Comparison of ENCODE assay signal across 8 cellular contexts in the genomic region with DNA sequence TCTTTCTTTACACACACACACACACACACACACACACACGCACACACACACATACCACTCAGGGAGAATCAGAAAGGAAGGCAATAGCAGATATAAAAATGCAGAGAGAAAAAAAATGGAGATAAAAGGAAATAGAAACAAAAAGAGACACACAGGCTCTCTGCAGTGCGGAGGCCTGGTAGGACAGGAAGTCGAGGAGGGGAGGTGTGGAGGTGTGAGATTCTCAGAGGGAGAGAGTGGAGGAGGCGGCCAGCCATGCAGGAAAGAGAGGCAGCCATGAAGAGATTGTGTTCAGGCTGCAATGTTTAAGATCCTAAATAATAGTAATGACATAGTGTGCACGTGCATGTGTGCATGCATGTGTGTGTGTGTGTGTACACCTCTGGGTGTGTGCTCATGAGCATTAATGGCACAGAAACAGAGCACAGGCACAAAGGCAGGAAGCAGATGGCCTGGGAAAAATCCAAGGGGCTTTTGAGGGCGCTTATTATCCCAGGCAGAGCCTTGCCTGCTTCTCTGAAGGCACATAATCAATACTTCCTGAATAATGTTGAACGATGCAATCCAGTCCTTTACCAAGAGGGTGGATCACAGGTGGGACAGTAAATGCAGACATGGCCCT.
DNase-seq lines count a peak whose midpoint lies in the region; ATAC-seq and TF ChIP-seq lines count a peak whose summit lies in the region.

No MANE protein-coding gene starts in this region.

- H2AK5ac ChIP-seq in mesendoderm (ENCODE audit: low read length), result peak overlapping the region; percentile 28

- H3K27ac ChIP-seq in CD8-positive, alpha-beta T cell (ENCODE audit: low read depth, low read length), result no peak overlapping the region
- H3K27ac ChIP-seq in mesendoderm (ENCODE audit: low read depth, low read length), result peak overlapping the region; percentile 45
- H3K27ac ChIP-seq in RWPE1, result no peak overlapping the region

- H3K79me1 ChIP-seq in mesendoderm (ENCODE audit: low read length), result no peaks in the 10 kb centered on the region

- H3K27me3 ChIP-seq in CD8-positive, alpha-beta T cell (ENCODE audit: insufficient read depth, low read length), result no peaks in the 10 kb centered on the region
- H3K27me3 ChIP-seq in mesendoderm (ENCODE audit: insufficient read depth, low read length, poor library complexity), result no peaks in the 10 kb centered on the region

- no CpG with 5 or more reads among the region's 7 CpGs for WGBS in mesendoderm (ENCODE audit: extremely low coverage, insufficient coverage, low lambda C conversion rate)

- intact Hi-C loops in CD8-positive, alpha-beta T cell (cut with DNase I, micrococcal nuclease), result no loop called here
- intact Hi-C loops in activated T-helper 1 cell treated with anti-CD3 and anti-CD28 coated beads, Interleukin-12 subunit alpha, Interleukin-12 subunit beta, Interleukin-2, Interleukin-4 antibody, amounts not matched to agents 30 ng/mL and 10 ng/mL and 1 ng/mL, durations not matched to agents 14 hours and 24 hours and 36 hours (cut with micrococcal nuclease), result no loop called here

- peak overlapping the region; percentile 56 for H3K4me3 Mint-ChIP-seq in CD8-positive, alpha-beta T cell
- peak overlapping the region; percentile 16 for H3K4me3 Mint-ChIP-seq in activated T-helper 1 cell treated with anti-CD3 and anti-CD28 coated beads, Interleukin-12 subunit alpha, Interleukin-12 subunit beta, Interleukin-2, Interleukin-4 antibody, amounts not matched to agents 30 ng/mL and 10 ng/mL and 1 ng/mL, durations not matched to agents 14 hours and 24 hours and 36 hours

- DNase-seq in CD8-positive, alpha-beta T cell, result peak in 5 of 7 experiments; percentile 8 to 61 (median 30)
- peak; percentile 49 for DNase-seq in activated T-helper 1 cell treated with anti-CD3 and anti-CD28 coated beads, Interleukin-12 subunit alpha, Interleukin-12 subunit beta, Interleukin-2, Interleukin-4 antibody, amounts not matched to agents 30 ng/mL and 10 ng/mL and 1 ng/mL, durations not matched to agents 14 hours and 24 hours and 36 hours (ENCODE audit: low spot score)
- peak; percentile 89 for DNase-seq in mesendoderm
- no peak for DNase-seq in RWPE1 (ENCODE audit: low spot score)
- DNase-seq in pons (ENCODE audit: low spot score), result no peak

- ATAC-seq in CD8-positive, alpha-beta T cell, result peak; percentile 70
- ATAC-seq in GM21390 (IDR thresholded peaks at IDR 0.05; ENCODE audit: unreplicated experiment) (peak; percentile 82), HG02840 (IDR thresholded peaks at IDR 0.05; ENCODE audit: low FRiP score, unreplicated experiment) (no peak), GM18909 (IDR thresholded peaks at IDR 0.05; ENCODE audit: poor library complexity, unreplicated experiment) (no peak)

- peak overlapping the region; percentile 42 for H4K5ac ChIP-seq in mesendoderm (ENCODE audit: low read length)

- H4K8ac ChIP-seq in mesendoderm (ENCODE audit: low read depth, low read length), result no peak overlapping the region

- no peak overlapping the region for H3K23ac ChIP-seq in mesendoderm (ENCODE audit: low read length)

- peak overlapping the region; percentile 78 for H2BK120ac ChIP-seq in mesendoderm (ENCODE audit: low read depth, low read length)

- H3K9ac ChIP-seq in mesendoderm (ENCODE audit: low read length), result no peak overlapping the region

- H3K4me2 ChIP-seq in mesendoderm (ENCODE audit: low read length), result no peak overlapping the region

- no peaks in the 10 kb centered on the region for H3K27me3 Mint-ChIP-seq in CD8-positive, alpha-beta T cell (ENCODE audit: low read depth)
- peaks cover 11% of the 10 kb centered on the region for H3K27me3 Mint-ChIP-seq in activated T-helper 1 cell treated with anti-CD3 and anti-CD28 coated beads, Interleukin-12 subunit alpha, Interleukin-12 subunit beta, Interleukin-2, Interleukin-4 antibody, amounts not matched to agents 30 ng/mL and 10 ng/mL and 1 ng/mL, durations not matched to agents 14 hours and 24 hours and 36 hours (ENCODE audit: insufficient read depth)

- peak overlapping the region; percentile 97 for H3K4ac ChIP-seq in mesendoderm (ENCODE audit: low read depth, low read length)

- H3K56ac ChIP-seq in mesendoderm (ENCODE audit: low read length), result peak overlapping the region; percentile 72

- H3K36me3 Mint-ChIP-seq in CD8-positive, alpha-beta T cell, result no peaks in the 10 kb centered on the region
- peaks cover 5% of the 10 kb centered on the region for H3K36me3 Mint-ChIP-seq in activated T-helper 1 cell treated with anti-CD3 and anti-CD28 coated beads, Interleukin-12 subunit alpha, Interleukin-12 subunit beta, Interleukin-2, Interleukin-4 antibody, amounts not matched to agents 30 ng/mL and 10 ng/mL and 1 ng/mL, durations not matched to agents 14 hours and 24 hours and 36 hours (ENCODE audit: low read depth)

- no peak overlapping the region for H3K4me3 ChIP-seq in CD8-positive, alpha-beta T cell (ENCODE audit: low read depth, low read length)
- H3K4me3 ChIP-seq in mesendoderm (ENCODE audit: low read length), result no peak overlapping the region

- peak overlapping the region; percentile 84 for H3K27ac Mint-ChIP-seq in CD8-positive, alpha-beta T cell
- peak overlapping the region; percentile 83 for H3K27ac Mint-ChIP-seq in activated T-helper 1 cell treated with anti-CD3 and anti-CD28 coated beads, Interleukin-12 subunit alpha, Interleukin-12 subunit beta, Interleukin-2, Interleukin-4 antibody, amounts not matched to agents 30 ng/mL and 10 ng/mL and 1 ng/mL, durations not matched to agents 14 hours and 24 hours and 36 hours

- H2BK15ac ChIP-seq in mesendoderm (replicated peaks; ENCODE audit: low read depth), result no peak overlapping the region

- peaks cover 32% of the 10 kb centered on the region for H3K4me1 Mint-ChIP-seq in CD8-positive, alpha-beta T cell (ENCODE audit: low read depth)
- H3K4me1 Mint-ChIP-seq in activated T-helper 1 cell treated with anti-CD3 and anti-CD28 coated beads, Interleukin-12 subunit alpha, Interleukin-12 subunit beta, Interleukin-2, Interleukin-4 antibody, amounts not matched to agents 30 ng/mL and 10 ng/mL and 1 ng/mL, durations not matched to agents 14 hours and 24 hours and 36 hours (ENCODE audit: low read depth), result peaks cover 44% of the 10 kb centered on the region

- H2BK5ac ChIP-seq in mesendoderm (ENCODE audit: low read length), result peak overlapping the region; percentile 87

- no peaks in the 10 kb centered on the region for H3K79me2 ChIP-seq in mesendoderm (ENCODE audit: control insufficient read depth, insufficient read depth, low read length)

- CTCF ChIA-PET in CD8-positive, alpha-beta T cell (lab: Charles Lee), result interaction anchor here (1.3 kb wide), 1 partner anchor 47 kb away, joined by 3 read pairs; no protein-coding TSS in a partner anchor
- CTCF ChIA-PET in RWPE1 (lab: Yijun Ruan, JAX), result no interaction called here

- peaks cover 17% of the 10 kb centered on the region for H3K4me1 ChIP-seq in CD8-positive, alpha-beta T cell (ENCODE audit: insufficient read depth, low read length)
- H3K4me1 ChIP-seq in mesendoderm (ENCODE audit: control insufficient read depth, low read depth, low read length), result peaks cover 22% of the 10 kb centered on the region

- no peak for TF ChIP-seq CTCF in CD8-positive, alpha-beta T cell (IDR thresholded peaks at IDR 0.05)
- no peak for TF ChIP-seq CTCF in RWPE1 (conservative IDR thresholded peaks at IDR 0.05; ENCODE audit: low read depth)

- no peaks in the 10 kb centered on the region for H3K9me3 ChIP-seq in CD8-positive, alpha-beta T cell (ENCODE audit: low read length)

- H3K18ac ChIP-seq in mesendoderm (ENCODE audit: low read length), result peak overlapping the region; percentile 62

- H3K36me3 ChIP-seq in CD8-positive, alpha-beta T cell (ENCODE audit: insufficient read depth, low read length), result no peaks in the 10 kb centered on the region
- no peaks in the 10 kb centered on the region for H3K36me3 ChIP-seq in mesendoderm (ENCODE audit: control insufficient read depth, insufficient read depth, low read length)

- no peaks in the 10 kb centered on the region for H3K9me3 Mint-ChIP-seq in CD8-positive, alpha-beta T cell
- H3K9me3 Mint-ChIP-seq in activated T-helper 1 cell treated with anti-CD3 and anti-CD28 coated beads, Interleukin-12 subunit alpha, Interleukin-12 subunit beta, Interleukin-2, Interleukin-4 antibody, amounts not matched to agents 30 ng/mL and 10 ng/mL and 1 ng/mL, durations not matched to agents 14 hours and 24 hours and 36 hours, result peaks cover 5% of the 10 kb centered on the region

- POLR2A ChIA-PET in CD8-positive, alpha-beta T cell (lab: Charles Lee), result no interaction called here
- POLR2A ChIA-PET in RWPE1 (lab: Yijun Ruan, JAX; ENCODE audit: low non-redundant PET), result no interaction called here

Comparison
In these comparisons a context has a peak if more than half of its experiments do, and no peak if none do; other contexts are left out.
1. ATAC-seq: peak in CD8-positive, alpha-beta T cell (single experiment) and GM21390 (single experiment); none in HG02840 (single experiment) and GM18909 (single experiment).
2. DNase-seq: peak in CD8-positive, alpha-beta T cell (5 of 7), activated T-helper 1 cell treated with anti-CD3 and anti-CD28 coated beads, Interleukin-12 subunit alpha, Interleukin-12 subunit beta, Interleukin-2, Interleukin-4 antibody, amounts not matched to agents 30 ng/mL and 10 ng/mL and 1 ng/mL, durations not matched to agents 14 hours and 24 hours and 36 hours (single experiment) and mesendoderm (single experiment); none in RWPE1 (single experiment) and pons (single experiment).